1 cellular context compared by ENCODE assay signal in the genomic region with DNA sequence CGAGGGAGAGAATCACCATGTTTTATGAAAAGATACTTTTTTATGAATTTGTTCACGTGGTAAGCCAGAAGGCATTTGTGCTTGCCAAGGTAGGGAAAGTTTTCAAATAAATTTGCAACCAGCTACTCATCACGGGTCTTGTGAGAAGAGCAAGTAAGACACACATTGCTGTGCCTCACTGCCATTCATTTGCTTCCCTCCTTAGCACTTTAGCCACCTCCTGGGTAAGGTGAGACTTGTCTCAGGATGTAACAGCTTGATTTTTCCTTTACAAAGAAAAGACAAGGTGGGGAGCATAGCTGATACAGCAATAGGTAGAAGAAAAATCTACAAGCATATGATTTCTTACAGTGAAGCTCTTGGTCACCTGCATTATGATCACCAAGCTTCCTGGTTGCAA.
TF ChIP-seq lines count a peak whose summit lies in the region.

No MANE protein-coding gene starts in this region.

TF ChIP-seq in H1, 55 proteins besides CTCF, POLR2A, EP300 and RAD21:
- no peak for TF ChIP-seq TAF7 (optimal IDR thresholded peaks at IDR 0.05; ENCODE audit: borderline replicate concordance, low read depth, low read length)
- TF ChIP-seq SRF (IDR thresholded peaks at IDR 0.05; ENCODE audit: low read depth, low read length), result no peak
- TF ChIP-seq SP2 (IDR thresholded peaks at IDR 0.05; ENCODE audit: low read length), result no peak
- no peak for TF ChIP-seq PHF8 (conservative IDR thresholded peaks at IDR 0.05; ENCODE audit: low read depth, low read length)
- no peak for TF ChIP-seq POU5F1 (IDR thresholded peaks at IDR 0.05; ENCODE audit: low read depth, low read length)
- TF ChIP-seq CBX5 (IDR thresholded peaks at IDR 0.05; ENCODE audit: low read depth, low read length), result no peak
- no peak for TF ChIP-seq NRF1 (IDR thresholded peaks at IDR 0.05; ENCODE audit: low read depth, low read length)
- TF ChIP-seq YY1 (IDR thresholded peaks at IDR 0.05; ENCODE audit: low read depth, low read length), result no peak
- no peak for TF ChIP-seq RNF2 (IDR thresholded peaks at IDR 0.05; ENCODE audit: borderline replicate concordance, low read depth, low read length, missing control alignments, poor library complexity, severe bottlenecking)
- no peak for TF ChIP-seq SP4 (IDR thresholded peaks at IDR 0.05; ENCODE audit: low read length)
- TF ChIP-seq ASH2L (IDR thresholded peaks at IDR 0.05; ENCODE audit: low read length), result no peak
- TF ChIP-seq BRCA1 (IDR thresholded peaks at IDR 0.05; ENCODE audit: low read depth, low read length), result no peak
- TF ChIP-seq RXRA (IDR thresholded peaks at IDR 0.05; ENCODE audit: insufficient read depth, low read depth, low read length), result no peak
